ENCODE assay signal across 22 cellular contexts in the genomic region with DNA sequence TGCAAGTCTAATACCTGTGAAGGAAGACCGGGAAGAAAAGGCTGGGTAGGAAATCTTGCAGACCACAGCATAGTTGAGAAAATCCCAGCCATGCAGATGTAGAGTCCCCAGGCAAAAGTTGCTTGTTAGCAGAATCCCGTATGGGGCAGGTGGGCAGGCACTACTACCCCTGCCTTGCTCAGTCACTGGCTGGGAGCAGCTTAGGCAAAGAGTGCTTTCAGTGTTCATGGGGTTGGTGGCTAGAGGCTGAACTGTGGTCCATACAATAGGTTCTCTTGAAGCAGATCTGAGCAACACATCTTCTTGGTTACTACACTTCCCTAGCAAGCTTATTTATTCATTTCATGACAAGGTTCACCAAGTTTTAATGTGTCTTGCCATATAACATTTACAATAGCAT.
DNase-seq lines count a peak whose midpoint lies in the region; ATAC-seq and TF ChIP-seq lines count a peak whose summit lies in the region.
"Had no signal": no experiment of that assay in that cellular context is flagged by ENCODE, and none has a peak within 500 bp of the region (broad histone marks: within the 10 kb centered on the region; RNA-seq: fewer than 3 reads in every experiment).

No MANE protein-coding gene starts in this region.

- H3K9me3 ChIP-seq in neural progenitor cell (ENCODE audit: low read depth) = no peaks in the 10 kb centered on the region
- H3K9me3 ChIP-seq: Caco-2, HAP-1 had no signal

- H3K4me1 Mint-ChIP-seq in neural progenitor cell = no peaks in the 10 kb centered on the region
- H3K4me1 Mint-ChIP-seq: B cell had no signal

- no peak for TF ChIP-seq CTCF in neural progenitor cell (IDR thresholded peaks at IDR 0.05)

- no peak overlapping the region for H3K4me3 ChIP-seq in neural progenitor cell
- H3K4me3 ChIP-seq: BLaER1, GM12878, HAP-1 had no signal

- H3K27ac ChIP-seq in neural progenitor cell = no peak overlapping the region
- H3K27ac ChIP-seq: 22Rv1, BLaER1, C4-2B had no signal

- H3K9me3 Mint-ChIP-seq in neural progenitor cell = peaks cover 5% of the 10 kb centered on the region
- H3K9me3 Mint-ChIP-seq: HFFc6 had no signal

- no peaks in the 10 kb centered on the region for H3K36me3 ChIP-seq in neural progenitor cell
- H3K36me3 ChIP-seq: HAP-1 had no signal

- no peaks in the 10 kb centered on the region for H4K20me1 ChIP-seq in neural progenitor cell (ENCODE audit: low read depth)
- H4K20me1 ChIP-seq: BLaER1 had no signal

- in situ Hi-C loops in SK-MEL-5 (cut with HindIII; ENCODE audit: low pct_unique_long_range_greater_than_20kb, low sequenced_read_pairs) = no loop called here

- no peak overlapping the region for H3K4me2 ChIP-seq in neural progenitor cell
- H3K4me2 ChIP-seq: BLaER1 had no signal

- no peaks in the 10 kb centered on the region for H3K79me2 ChIP-seq in neural progenitor cell (ENCODE audit: low read depth)

- peaks cover 12% of the 10 kb centered on the region for H3K36me3 Mint-ChIP-seq in neural progenitor cell

- no peak overlapping the region for H3K4me3 Mint-ChIP-seq in neural progenitor cell
- H3K4me3 Mint-ChIP-seq: B cell; CD4-positive, CD25-positive, alpha-beta regulatory T cell; CD8-positive, alpha-beta T cell; HFFc6 had no signal

- no peak overlapping the region for H2AFZ ChIP-seq in neural progenitor cell (replicated peaks)

- no peak overlapping the region for H3K9ac ChIP-seq in neural progenitor cell
- H3K9ac ChIP-seq: BLaER1 had no signal

- no peaks in the 10 kb centered on the region for H3K27me3 ChIP-seq in neural progenitor cell
- H3K27me3 ChIP-seq: BLaER1 had no signal

- no peaks in the 10 kb centered on the region for H3K4me1 ChIP-seq in neural progenitor cell
- H3K4me1 ChIP-seq: Caco-2, HAP-1 had no signal

- DNase-seq in ELF-1 (ENCODE audit: low read depth, low spot score) (peak; percentile 27), SK-MEL-5 (ENCODE audit: low read depth, low spot score) (peak; percentile 66), foreskin melanocyte (peak; percentile 30), neural progenitor cell (ENCODE audit: low spot score) (peak; percentile 10), inferior parietal cortex (ENCODE audit: extremely low spot score) (no peak)
- DNase-seq: Caco-2; CD4-positive, CD25-positive, alpha-beta regulatory T cell; CD8-positive, alpha-beta T cell; DMS153; DND-41; GDM1; GOT3; HFFc6 had no signal

- no peaks in the 10 kb centered on the region for H3F3A ChIP-seq in neural progenitor cell (ENCODE audit: low read depth)

- ATAC-seq in GM19023 (IDR thresholded peaks at IDR 0.05; ENCODE audit: unreplicated experiment) (no peak), GM18858 (IDR thresholded peaks at IDR 0.05; ENCODE audit: unreplicated experiment) (no peak), GM21528 (IDR thresholded peaks at IDR 0.05; ENCODE audit: low FRiP score, unreplicated experiment) (no peak)
- ATAC-seq: CD8-positive, alpha-beta T cell; GM12878 had no signal

- no peak overlapping the region for H3K27ac Mint-ChIP-seq in neural progenitor cell
- H3K27ac Mint-ChIP-seq: B cell; CD8-positive, alpha-beta T cell; HFFc6 had no signal

- H3K27me3 Mint-ChIP-seq in neural progenitor cell (ENCODE audit: insufficient read depth, low read depth) = peaks cover 2% of the 10 kb centered on the region
- H3K27me3 Mint-ChIP-seq: B cell; CD4-positive, CD25-positive, alpha-beta regulatory T cell had no signal
